17 cellular contexts compared by ENCODE assay signal in genomic region chr17:82880620-82881019, GRCh38. TPM values are rescaled to one million over a fixed set of nuclear protein-coding genes. Genes with fewer than 3 reads are reported as not detected.
A peak's percentile ranks its signal among the peaks of the same experiment; 100 is the strongest.
DNase-seq lines count a peak whose midpoint lies in the region; ATAC-seq, FAIRE-seq and TF ChIP-seq lines count a peak whose summit lies in the region.
"Had no signal": no experiment of that assay in that cellular context is flagged by ENCODE, and none has a peak within 500 bp of the region (broad histone marks: within the 10 kb centered on the region; RNA-seq: fewer than 3 reads in every experiment).

No MANE protein-coding gene starts in this region.

- no peak for FAIRE-seq in H1 (lab: Jason Lieb, UNC)
- FAIRE-seq: GM19239 had no signal

- H2BK5ac ChIP-seq in H9 (ENCODE audit: insufficient read length, low read length) (no peak overlapping the region), H1 (ENCODE audit: low read depth, low read length) (0 out of 2 replicates have a peak overlapping the region, but pooled peaks have one; percentile 60), trophoblast cell (ENCODE audit: low read depth, low read length, poor library complexity) (no peak overlapping the region)

- H2BK15ac ChIP-seq in H9 (ENCODE audit: low read depth, low read length): no peak overlapping the region
- H2BK15ac ChIP-seq in H1 (ENCODE audit: low read length): no peak overlapping the region

- H3K79me2 ChIP-seq in H9 (ENCODE audit: insufficient read depth, low read length): no peaks in the 10 kb centered on the region; the same call in 1 of the 2 replicates
- peaks cover 0 to 23% of the 10 kb centered on the region in 2 experiments; a peak in 2 of 4 replicates for H3K79me2 ChIP-seq in H1 (ENCODE audit: control insufficient read depth in 1 of 2, insufficient read depth in 2 of 2, low read length in 2 of 2)
- H3K79me2 ChIP-seq in trophoblast cell (ENCODE audit: control insufficient read depth, insufficient read depth, low read length, poor library complexity): peaks cover 8% of the 10 kb centered on the region

- no peak for ATAC-seq in HG03442 (IDR thresholded peaks at IDR 0.05; ENCODE audit: unreplicated experiment)
- ATAC-seq: activated naive CD8-positive, alpha-beta T cell treated with anti-CD3 and anti-CD28 coated beads, Interleukin-2, amount 50 U/mL, for 24 hours; psoas muscle had no signal

- no peak overlapping the region for H3T11ph ChIP-seq in H9 (ENCODE audit: low read length)

- TF ChIP-seq CTCF in CD14-positive monocyte (IDR thresholded peaks at IDR 0.05) (no peak), H9 (conservative IDR thresholded peaks at IDR 0.05) (no peak), H1 (IDR thresholded peaks at IDR 0.05; ENCODE audit: control extremely low read depth in 1 of 3, insufficient read depth in 1 of 3, low read depth in 1 of 3, low read length in 3 of 3) (no peak)

- H2BK12ac ChIP-seq in H9 (ENCODE audit: insufficient read length, low read depth, low read length) (no peak overlapping the region), H1 (ENCODE audit: low read depth, low read length) (no peak overlapping the region), trophoblast cell (ENCODE audit: low read length) (no peak overlapping the region)

- H3K9me3 Mint-ChIP-seq in CD14-positive monocyte: no peaks in the 10 kb centered on the region
- H3K9me3 Mint-ChIP-seq in H9: no peaks in the 10 kb centered on the region
- H3K9me3 Mint-ChIP-seq: activated naive CD8-positive, alpha-beta T cell treated with anti-CD3 and anti-CD28 coated beads, Interleukin-2, amount 50 U/mL, for 24 hours had no signal

- H3K27me3 ChIP-seq in H9 (ENCODE audit: insufficient read depth, low read length): no peaks in the 10 kb centered on the region
- H3K27me3 ChIP-seq in H1 (replicated peaks in 1 of 4; ENCODE audit: control insufficient read depth in 3 of 4, extremely low read depth in 1 of 4, insufficient read depth in 3 of 4, low read length in 3 of 4): no peaks in the 10 kb centered on the region
- no peaks in the 10 kb centered on the region for H3K27me3 ChIP-seq in trophoblast cell (ENCODE audit: insufficient read depth, low read length)
- H3K27me3 ChIP-seq: tibial nerve had no signal

- peaks cover 94% of the 10 kb centered on the region for H3K4me1 Mint-ChIP-seq in CD14-positive monocyte
- peaks cover 20 to 30% of the 10 kb centered on the region in 2 experiments for H3K4me1 Mint-ChIP-seq in H9

- H3K18ac ChIP-seq in H9 (ENCODE audit: insufficient read length, low read depth, low read length) (no peak overlapping the region), H1 (ENCODE audit: extremely low read depth, low read length) (no peak overlapping the region), trophoblast cell (ENCODE audit: low read length) (peak overlapping the region; percentile 73)

- H4K12ac ChIP-seq in trophoblast cell (ENCODE audit: low read depth, low read length): no peak overlapping the region

- H3K27ac Mint-ChIP-seq in CD14-positive monocyte (peak overlapping the region in 4 of 7 donors; percentile 1 to 66 (median 42)), H9 (peak overlapping the region in 2 of 3 experiments; percentile 55 to 85; a peak in 4 of 7 replicates)
- H3K27ac Mint-ChIP-seq: activated naive CD8-positive, alpha-beta T cell treated with anti-CD3 and anti-CD28 coated beads, Interleukin-2, amount 50 U/mL, for 24 hours had no signal

- no CpG with 5 or more reads among the region's 17 CpGs for WGBS in H9 (ENCODE audit: extremely low coverage, insufficient read length, low lambda C conversion rate)
- WGBS in H1 (ENCODE audit: extremely low coverage in 1 of 2, insufficient coverage in 1 of 2, insufficient read length in 1 of 2, insufficient replicate concordance in 2 of 2, low coverage in 1 of 2, low lambda C conversion rate in 2 of 2, missing lambda C conversion rate in 1 of 2), 2 experiments: 98% methylated on average over 9 of the region's 17 CpGs; no CpG with 5 or more reads in 1 of the 2 experiments
- WGBS in trophoblast cell (ENCODE audit: extremely low coverage, insufficient coverage, insufficient read length): no CpG with 5 or more reads among the region's 17 CpGs

- no peak for TF ChIP-seq EP300 in H1 (IDR thresholded peaks at IDR 0.05; ENCODE audit: borderline replicate concordance in 1 of 2, low read depth in 2 of 2, low read length in 2 of 2)

- H3K9ac ChIP-seq in H9 (ENCODE audit: extremely low read depth, insufficient read length, low read length): no peak overlapping the region
- no peak overlapping the region for H3K9ac ChIP-seq in H1 (replicated peaks in 1 of 4; ENCODE audit: extremely low read depth in 1 of 4, low read depth in 3 of 4, low read length in 3 of 4)
- H3K9ac ChIP-seq in trophoblast cell (ENCODE audit: low read length): no peak overlapping the region

- H3K14ac ChIP-seq in H9 (ENCODE audit: insufficient read depth, low read length) (no peak overlapping the region; the same call in 1 of the 2 replicates), H1 (ENCODE audit: insufficient read length) (no peak overlapping the region), trophoblast cell (ENCODE audit: low read length) (peak overlapping the region; percentile 43)

- peaks cover 0 to 3% (median 0%) of the 10 kb centered on the region in 3 donors for H3K27me3 Mint-ChIP-seq in CD14-positive monocyte (ENCODE audit: low read depth in 3 of 3)
- no peaks in the 10 kb centered on the region for H3K27me3 Mint-ChIP-seq in H9 (ENCODE audit: low read depth)
- H3K27me3 Mint-ChIP-seq: activated naive CD8-positive, alpha-beta T cell treated with anti-CD3 and anti-CD28 coated beads, Interleukin-2, amount 50 U/mL, for 24 hours had no signal

- intact Hi-C loops in CD14-positive monocyte (cut with micrococcal nuclease): no loop called here

- H3K79me1 ChIP-seq in H9 (ENCODE audit: insufficient read depth, low read depth, low read length, poor library complexity, severe bottlenecking) (no peaks in the 10 kb centered on the region), H1 (ENCODE audit: low read depth, low read length) (peaks cover 21% of the 10 kb centered on the region), trophoblast cell (ENCODE audit: low read length) (peaks cover 23% of the 10 kb centered on the region)

- H3K36me3 ChIP-seq in H1 (ENCODE audit: control insufficient read depth in 2 of 4, insufficient read depth in 4 of 4, low read length in 3 of 4) (peaks cover 0 to 3% (median 1%) of the 10 kb centered on the region in 4 experiments; a peak in 2 of 8 replicates), trophoblast cell (ENCODE audit: control insufficient read depth in 1 of 2, insufficient read depth in 2 of 2, low read length in 2 of 2) (peaks cover 0 to 5% of the 10 kb centered on the region in 2 experiments)

- CTCF ChIA-PET in H1 (lab: Charles Lee; ENCODE audit: partially characterized antibody): interaction anchor here (0.5 to 2.2 kb wide), 5 partner anchors 17 to 113 kb away, joined by 3 to 5 read pairs (median 3); no protein-coding TSS in a partner anchor

- H3K23me2 ChIP-seq in H9 (ENCODE audit: insufficient read length, low read depth, low read length, poor library complexity, severe bottlenecking) (no peaks in the 10 kb centered on the region), H1 (ENCODE audit: low read depth, low read length) (no peaks in the 10 kb centered on the region)

- no peak overlapping the region for H3K56ac ChIP-seq in H9 (ENCODE audit: insufficient read length, low read depth, low read length)
- no peak overlapping the region for H3K56ac ChIP-seq in H1 (replicated peaks; ENCODE audit: insufficient read length, low read depth, low read length)

- POLR2A ChIA-PET in H1 (lab: Charles Lee; ENCODE audit: partially characterized antibody): no interaction called here

- no peak overlapping the region for H3K4me3 Mint-ChIP-seq in CD14-positive monocyte
- no peak overlapping the region for H3K4me3 Mint-ChIP-seq in H9
- H3K4me3 Mint-ChIP-seq: activated naive CD8-positive, alpha-beta T cell treated with anti-CD3 and anti-CD28 coated beads, Interleukin-2, amount 50 U/mL, for 24 hours had no signal

- H2BK20ac ChIP-seq in H9 (ENCODE audit: low read depth, low read length, poor library complexity, severe bottlenecking) (no peak overlapping the region), H1 (ENCODE audit: low read length) (no peak overlapping the region)

- no peak overlapping the region for H2AK5ac ChIP-seq in H9 (ENCODE audit: insufficient read length, low read length)
- no peak overlapping the region for H2AK5ac ChIP-seq in H1 (ENCODE audit: low read depth, low read length)
- H2AK5ac ChIP-seq in trophoblast cell (ENCODE audit: low read length): peak overlapping the region; percentile 3

- H2AFZ ChIP-seq in H9 (ENCODE audit: low read length) (no peak overlapping the region), H1 (ENCODE audit: low read length) (no peak overlapping the region), trophoblast cell (ENCODE audit: insufficient read depth, low read length, poor library complexity) (peak overlapping the region; percentile 37)

- H4K5ac ChIP-seq in H9 (ENCODE audit: insufficient read length, low read depth, low read length) (no peak overlapping the region), H1 (ENCODE audit: insufficient read length, low read depth, low read length) (no peak overlapping the region)

- H3K4me2 ChIP-seq in H9 (ENCODE audit: insufficient read depth, insufficient read length, low read length): no peak overlapping the region
- no peak overlapping the region for H3K4me2 ChIP-seq in H1 (ENCODE audit: insufficient read depth in 1 of 2, low read depth in 2 of 2, low read length in 2 of 2)
- no peak overlapping the region for H3K4me2 ChIP-seq in trophoblast cell (ENCODE audit: low read length)

- DNase-seq in CD14-positive monocyte (ENCODE audit: low spot score) (peak; percentile 33), H9 (no peak), H1 (ENCODE audit: low read depth in 1 of 2, low spot score in 2 of 2) (no peak), trophoblast cell (peak; percentile 48 to 64), epidermal melanocyte (ENCODE audit: insufficient read length, low spot score) (no peak), NCI-H446 (lab: John Stamatoyannopoulos, UW) (no peak), GM19240 (ENCODE audit: insufficient read length, low spot score) (no peak)
- DNase-seq: activated CD4-positive, CD25-positive, alpha-beta regulatory T cell; activated CD8-positive, alpha-beta memory T cell treated with anti-CD3 and anti-CD28 coated beads for 24 hours; activated naive CD8-positive, alpha-beta T cell treated with anti-CD3 and anti-CD28 coated beads, Interleukin-2, amount 50 U/mL, for 24 hours; NCI-H1930 had no signal

- H2BK120ac ChIP-seq in H9 (ENCODE audit: low read depth, low read length, poor library complexity, severe bottlenecking) (no peak overlapping the region), H1 (replicated peaks; ENCODE audit: low read depth, low read length) (no peak overlapping the region), trophoblast cell (ENCODE audit: insufficient read depth, low read length, poor library complexity) (peak overlapping the region; percentile 10)

- H4K91ac ChIP-seq in H9 (ENCODE audit: insufficient read length, low read depth, low read length): no peak overlapping the region
- no peak overlapping the region for H4K91ac ChIP-seq in H1 (replicated peaks; ENCODE audit: insufficient read length, low read length)
- peak overlapping the region; percentile 50 for H4K91ac ChIP-seq in trophoblast cell (ENCODE audit: low read depth, low read length)

- no peak for TF ChIP-seq RAD21 in H1 (IDR thresholded peaks at IDR 0.05 in 1 of 2, conservative IDR thresholded peaks at IDR 0.05 in 1 of 2; ENCODE audit: low read depth in 2 of 2, low read length in 2 of 2)

- no peaks in the 10 kb centered on the region for H3K9me3 ChIP-seq in H9 (ENCODE audit: control insufficient read depth, low read depth, low read length)
- no peaks in the 10 kb centered on the region for H3K9me3 ChIP-seq in H1 (ENCODE audit: insufficient read depth in 2 of 2, low read depth in 1 of 2, low read length in 1 of 2)
- peaks cover 6% of the 10 kb centered on the region for H3K9me3 ChIP-seq in trophoblast cell (ENCODE audit: insufficient read depth, low read depth, low read length)
- H3K9me3 ChIP-seq: psoas muscle, tibial nerve had no signal

- H3K4ac ChIP-seq in H9 (ENCODE audit: low read depth, low read length) (no peak overlapping the region), H1 (replicated peaks; ENCODE audit: insufficient read length, low read depth, low read length) (no peak overlapping the region), trophoblast cell (ENCODE audit: low read depth, low read length) (no peak overlapping the region)

- H3K4me3 ChIP-seq in H1 (ENCODE audit: extremely low read depth in 1 of 4, insufficient read depth in 2 of 4, low read depth in 3 of 4, low read length in 4 of 4): no peak overlapping the region
- H3K4me3 ChIP-seq in trophoblast cell (ENCODE audit: low read depth, low read length): no peak overlapping the region
- H3K4me3 ChIP-seq: lung, psoas muscle, tibial nerve had no signal

- H4K20me1 ChIP-seq in H9 (ENCODE audit: control insufficient read depth, insufficient read depth, insufficient read length) (peaks cover 4% of the 10 kb centered on the region), H1 (replicated peaks in 1 of 2; ENCODE audit: control insufficient read depth in 1 of 2, insufficient read depth in 2 of 2, low read length in 2 of 2) (peaks cover 1 to 13% of the 10 kb centered on the region in 2 experiments)

- H4K8ac ChIP-seq in H9 (replicated peaks; ENCODE audit: insufficient read length, low read depth, low read length): no peak overlapping the region
- no peak overlapping the region for H4K8ac ChIP-seq in H1 (ENCODE audit: extremely low read depth, insufficient read depth, low read length)
- no peak overlapping the region for H4K8ac ChIP-seq in trophoblast cell (ENCODE audit: low read depth, low read length)

- H3K36me3 Mint-ChIP-seq in CD14-positive monocyte: peaks cover 20 to 40% of the 10 kb centered on the region in 2 donors
- peaks cover 11 to 27% (median 23%) of the 10 kb centered on the region in 3 experiments for H3K36me3 Mint-ChIP-seq in H9 (ENCODE audit: insufficient read depth in 1 of 3, low read depth in 3 of 3)

- no peak overlapping the region for H3K23ac ChIP-seq in H9 (ENCODE audit: insufficient read length, low read depth, low read length)
- no peak overlapping the region for H3K23ac ChIP-seq in H1 (ENCODE audit: insufficient read length)
- H3K23ac ChIP-seq in trophoblast cell (ENCODE audit: low read length): no peak overlapping the region

- H3K27ac ChIP-seq in H9 (ENCODE audit: insufficient read length, low read depth, low read length) (no peak overlapping the region), H1 (ENCODE audit: low read depth, low read length) (no peak overlapping the region), trophoblast cell (ENCODE audit: low read depth, low read length) (no peak overlapping the region)
- H3K27ac ChIP-seq: psoas muscle had no signal

- no peak for TF ChIP-seq POLR2A in H1 (IDR thresholded peaks at IDR 0.05; ENCODE audit: control extremely low read depth in 1 of 2, low read depth in 2 of 2, low read length in 2 of 2)

- H3K4me1 ChIP-seq in H9 (ENCODE audit: insufficient read depth, low read length) (no peaks in the 10 kb centered on the region), H1 (replicated peaks in 1 of 4; ENCODE audit: control insufficient read depth in 3 of 4, insufficient read depth in 4 of 4, low read length in 3 of 4) (peaks cover 0 to 5% (median under 1%) of the 10 kb centered on the region in 4 experiments; a peak in 2 of 7 replicates), trophoblast cell (ENCODE audit: control insufficient read depth in 1 of 2, insufficient read depth in 2 of 2, low read length in 2 of 2) (peaks cover 34 to 39% of the 10 kb centered on the region in 2 experiments)

RNA-seq across cellular contexts. Expression of gene ZNF750, which starts 40.8 kb away (rescaled TPM):
- polyA plus RNA-seq in CD14-positive monocyte (not detected), H1 (2011; rRNA removed) (0.02 TPM in 1 of 2 replicates, not detected in the other)
- 0.09 TPM in 1 of 2 replicates, not detected in the other for total RNA-seq in H9 (2021)
- not detected in 2 replicates for total RNA-seq in H1 (2021; fragmentation: NEBNext Ultra II Directional; extraction: Animal tissue kit (Norgen Biotek cat#: 25700))
- not detected for polyA plus RNA-seq in H1 (2011; cell fraction: cytosol; rRNA removed)
- not detected for polyA plus RNA-seq in H1 (2011; cell fraction: nucleus; rRNA removed)
- 0.12 to 0.14 TPM in 2 of 4 replicates, not detected in the others for polyA plus RNA-seq in H1 (2012, experiment 1 of 2)
- 0.04 TPM for polyA plus RNA-seq in H1 (2012, experiment 2 of 2)
- 0.02 TPM for polyA plus RNA-seq in H1 (2013, experiment 1 of 2)
- polyA plus RNA-seq in H1 (2013, experiment 2 of 2): 0.02 TPM
- polyA minus RNA-seq in H1 (2011; rRNA and poly(A)+ RNA removed): not detected in 2 replicates
- polyA minus RNA-seq in H1 (2011; cell fraction: cytosol; rRNA and poly(A)+ RNA removed): not detected
- not detected for polyA minus RNA-seq in H1 (2011; cell fraction: nucleus; rRNA and poly(A)+ RNA removed)
- polyA plus RNA-seq in trophoblast cell (2013): 28.8 and 29.8 TPM in 2 replicates
- total RNA-seq: NCI-H460, tibial nerve had no signal

Comparison
In these comparisons a context has a peak if more than half of its experiments do, and no peak if none do; other contexts are left out.
1. DNase-seq: peak in CD14-positive monocyte (single experiment) and trophoblast cell (2 of 2); none in H9 (single experiment), H1 (0 of 2), epidermal melanocyte (single experiment), NCI-H446 (0 of 2) and GM19240 (single experiment).